1 cellular context compared by ENCODE assay signal in the genomic region with DNA sequence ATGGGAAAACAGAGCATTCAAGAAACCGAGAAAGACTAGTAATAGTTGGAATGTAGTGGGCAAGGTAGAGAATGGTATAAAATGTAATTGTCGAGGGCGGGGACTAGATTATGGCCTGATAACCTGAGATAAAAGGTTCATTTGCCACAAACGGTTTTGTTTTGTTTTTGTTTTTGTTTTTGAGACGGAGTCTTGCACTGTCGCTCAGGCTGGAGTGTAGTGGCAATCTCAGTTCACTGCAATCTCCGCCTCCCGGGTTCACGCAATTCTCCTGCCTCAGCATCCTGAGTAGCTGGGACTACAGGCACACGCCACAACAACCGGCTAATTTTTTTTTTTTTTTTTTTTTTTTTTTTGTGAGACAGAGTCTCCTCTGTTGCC.
TF ChIP-seq lines count a peak whose summit lies in the region.

No MANE protein-coding gene starts in this region.

TF ChIP-seq in GM23338, 12 proteins besides CTCF, POLR2A, EP300 and RAD21 (continued from another document):
- no peak for TF ChIP-seq ETS1 (IDR thresholded peaks at IDR 0.05)
- TF ChIP-seq STAT1 (IDR thresholded peaks at IDR 0.05; ENCODE audit: unreplicated experiment): no peak
- TF ChIP-seq, protein P1, sequence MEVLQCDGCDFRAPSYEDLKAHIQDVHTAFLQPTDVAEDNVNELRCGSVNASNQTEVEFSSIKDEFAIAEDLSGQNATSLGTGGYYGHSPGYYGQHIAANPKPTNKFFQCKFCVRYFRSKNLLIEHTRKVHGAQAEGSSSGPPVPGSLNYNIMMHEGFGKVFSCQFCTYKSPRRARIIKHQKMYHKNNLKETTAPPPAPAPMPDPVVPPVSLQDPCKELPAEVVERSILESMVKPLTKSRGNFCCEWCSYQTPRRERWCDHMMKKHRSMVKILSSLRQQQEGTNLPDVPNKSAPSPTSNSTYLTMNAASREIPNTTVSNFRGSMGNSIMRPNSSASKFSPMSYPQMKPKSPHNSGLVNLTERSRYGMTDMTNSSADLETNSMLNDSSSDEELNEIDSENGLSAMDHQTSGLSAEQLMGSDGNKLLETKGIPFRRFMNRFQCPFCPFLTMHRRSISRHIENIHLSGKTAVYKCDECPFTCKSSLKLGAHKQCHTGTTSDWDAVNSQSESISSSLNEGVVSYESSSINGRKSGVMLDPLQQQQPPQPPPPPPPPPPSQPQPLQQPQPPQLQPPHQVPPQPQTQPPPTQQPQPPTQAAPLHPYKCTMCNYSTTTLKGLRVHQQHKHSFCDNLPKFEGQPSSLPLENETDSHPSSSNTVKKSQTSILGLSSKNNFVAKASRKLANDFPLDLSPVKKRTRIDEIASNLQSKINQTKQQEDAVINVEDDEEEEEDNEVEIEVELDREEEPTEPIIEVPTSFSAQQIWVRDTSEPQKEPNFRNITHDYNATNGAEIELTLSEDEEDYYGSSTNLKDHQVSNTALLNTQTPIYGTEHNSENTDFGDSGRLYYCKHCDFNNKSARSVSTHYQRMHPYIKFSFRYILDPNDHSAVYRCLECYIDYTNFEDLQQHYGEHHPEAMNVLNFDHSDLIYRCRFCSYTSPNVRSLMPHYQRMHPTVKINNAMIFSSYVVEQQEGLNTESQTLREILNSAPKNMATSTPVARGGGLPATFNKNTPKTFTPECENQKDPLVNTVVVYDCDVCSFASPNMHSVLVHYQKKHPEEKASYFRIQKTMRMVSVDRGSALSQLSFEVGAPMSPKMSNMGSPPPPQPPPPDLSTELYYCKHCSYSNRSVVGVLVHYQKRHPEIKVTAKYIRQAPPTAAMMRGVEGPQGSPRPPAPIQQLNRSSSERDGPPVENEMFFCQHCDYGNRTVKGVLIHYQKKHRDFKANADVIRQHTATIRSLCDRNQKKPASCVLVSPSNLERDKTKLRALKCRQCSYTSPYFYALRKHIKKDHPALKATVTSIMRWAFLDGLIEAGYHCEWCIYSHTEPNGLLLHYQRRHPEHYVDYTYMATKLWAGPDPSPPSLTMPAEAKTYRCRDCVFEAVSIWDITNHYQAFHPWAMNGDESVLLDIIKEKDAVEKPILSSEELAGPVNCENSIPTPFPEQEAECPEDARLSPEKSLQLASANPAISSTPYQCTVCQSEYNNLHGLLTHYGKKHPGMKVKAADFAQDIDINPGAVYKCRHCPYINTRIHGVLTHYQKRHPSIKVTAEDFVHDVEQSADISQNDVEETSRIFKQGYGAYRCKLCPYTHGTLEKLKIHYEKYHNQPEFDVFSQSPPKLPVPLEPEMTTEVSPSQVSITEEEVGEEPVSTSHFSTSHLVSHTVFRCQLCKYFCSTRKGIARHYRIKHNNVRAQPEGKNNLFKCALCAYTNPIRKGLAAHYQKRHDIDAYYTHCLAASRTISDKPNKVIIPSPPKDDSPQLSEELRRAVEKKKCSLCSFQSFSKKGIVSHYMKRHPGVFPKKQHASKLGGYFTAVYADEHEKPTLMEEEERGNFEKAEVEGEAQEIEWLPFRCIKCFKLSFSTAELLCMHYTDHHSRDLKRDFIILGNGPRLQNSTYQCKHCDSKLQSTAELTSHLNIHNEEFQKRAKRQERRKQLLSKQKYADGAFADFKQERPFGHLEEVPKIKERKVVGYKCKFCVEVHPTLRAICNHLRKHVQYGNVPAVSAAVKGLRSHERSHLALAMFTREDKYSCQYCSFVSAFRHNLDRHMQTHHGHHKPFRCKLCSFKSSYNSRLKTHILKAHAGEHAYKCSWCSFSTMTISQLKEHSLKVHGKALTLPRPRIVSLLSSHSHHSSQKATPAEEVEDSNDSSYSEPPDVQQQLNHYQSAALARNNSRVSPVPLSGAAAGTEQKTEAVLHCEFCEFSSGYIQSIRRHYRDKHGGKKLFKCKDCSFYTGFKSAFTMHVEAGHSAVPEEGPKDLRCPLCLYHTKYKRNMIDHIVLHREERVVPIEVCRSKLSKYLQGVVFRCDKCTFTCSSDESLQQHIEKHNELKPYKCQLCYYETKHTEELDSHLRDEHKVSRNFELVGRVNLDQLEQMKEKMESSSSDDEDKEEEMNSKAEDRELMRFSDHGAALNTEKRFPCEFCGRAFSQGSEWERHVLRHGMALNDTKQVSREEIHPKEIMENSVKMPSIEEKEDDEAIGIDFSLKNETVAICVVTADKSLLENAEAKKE (CRISPR knock-in tag; IDR thresholded peaks at IDR 0.05): no peak
- TF ChIP-seq NANOG (IDR thresholded peaks at IDR 0.05; ENCODE audit: borderline replicate concordance): no peak
- no peak for TF ChIP-seq EZH2 (IDR thresholded peaks at IDR 0.05; ENCODE audit: low read depth, unreplicated experiment)
- TF ChIP-seq EZH2phosphoT487 (IDR thresholded peaks at IDR 0.05; ENCODE audit: unreplicated experiment): no peak
- TF ChIP-seq ZNF114 (CRISPR knock-in tag; IDR thresholded peaks at IDR 0.05): no peak
- TF ChIP-seq, protein P2, sequence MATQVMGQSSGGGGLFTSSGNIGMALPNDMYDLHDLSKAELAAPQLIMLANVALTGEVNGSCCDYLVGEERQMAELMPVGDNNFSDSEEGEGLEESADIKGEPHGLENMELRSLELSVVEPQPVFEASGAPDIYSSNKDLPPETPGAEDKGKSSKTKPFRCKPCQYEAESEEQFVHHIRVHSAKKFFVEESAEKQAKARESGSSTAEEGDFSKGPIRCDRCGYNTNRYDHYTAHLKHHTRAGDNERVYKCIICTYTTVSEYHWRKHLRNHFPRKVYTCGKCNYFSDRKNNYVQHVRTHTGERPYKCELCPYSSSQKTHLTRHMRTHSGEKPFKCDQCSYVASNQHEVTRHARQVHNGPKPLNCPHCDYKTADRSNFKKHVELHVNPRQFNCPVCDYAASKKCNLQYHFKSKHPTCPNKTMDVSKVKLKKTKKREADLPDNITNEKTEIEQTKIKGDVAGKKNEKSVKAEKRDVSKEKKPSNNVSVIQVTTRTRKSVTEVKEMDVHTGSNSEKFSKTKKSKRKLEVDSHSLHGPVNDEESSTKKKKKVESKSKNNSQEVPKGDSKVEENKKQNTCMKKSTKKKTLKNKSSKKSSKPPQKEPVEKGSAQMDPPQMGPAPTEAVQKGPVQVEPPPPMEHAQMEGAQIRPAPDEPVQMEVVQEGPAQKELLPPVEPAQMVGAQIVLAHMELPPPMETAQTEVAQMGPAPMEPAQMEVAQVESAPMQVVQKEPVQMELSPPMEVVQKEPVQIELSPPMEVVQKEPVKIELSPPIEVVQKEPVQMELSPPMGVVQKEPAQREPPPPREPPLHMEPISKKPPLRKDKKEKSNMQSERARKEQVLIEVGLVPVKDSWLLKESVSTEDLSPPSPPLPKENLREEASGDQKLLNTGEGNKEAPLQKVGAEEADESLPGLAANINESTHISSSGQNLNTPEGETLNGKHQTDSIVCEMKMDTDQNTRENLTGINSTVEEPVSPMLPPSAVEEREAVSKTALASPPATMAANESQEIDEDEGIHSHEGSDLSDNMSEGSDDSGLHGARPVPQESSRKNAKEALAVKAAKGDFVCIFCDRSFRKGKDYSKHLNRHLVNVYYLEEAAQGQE (IDR thresholded peaks at IDR 0.05; ENCODE audit: unreplicated experiment): no peak
- no peak for TF ChIP-seq JUNB (IDR thresholded peaks at IDR 0.05; ENCODE audit: unreplicated experiment)
TF ChIP-seq in GM23338: peak in this region for 0.
